ENCODE assay signal across 8 cellular contexts in the genomic region with DNA sequence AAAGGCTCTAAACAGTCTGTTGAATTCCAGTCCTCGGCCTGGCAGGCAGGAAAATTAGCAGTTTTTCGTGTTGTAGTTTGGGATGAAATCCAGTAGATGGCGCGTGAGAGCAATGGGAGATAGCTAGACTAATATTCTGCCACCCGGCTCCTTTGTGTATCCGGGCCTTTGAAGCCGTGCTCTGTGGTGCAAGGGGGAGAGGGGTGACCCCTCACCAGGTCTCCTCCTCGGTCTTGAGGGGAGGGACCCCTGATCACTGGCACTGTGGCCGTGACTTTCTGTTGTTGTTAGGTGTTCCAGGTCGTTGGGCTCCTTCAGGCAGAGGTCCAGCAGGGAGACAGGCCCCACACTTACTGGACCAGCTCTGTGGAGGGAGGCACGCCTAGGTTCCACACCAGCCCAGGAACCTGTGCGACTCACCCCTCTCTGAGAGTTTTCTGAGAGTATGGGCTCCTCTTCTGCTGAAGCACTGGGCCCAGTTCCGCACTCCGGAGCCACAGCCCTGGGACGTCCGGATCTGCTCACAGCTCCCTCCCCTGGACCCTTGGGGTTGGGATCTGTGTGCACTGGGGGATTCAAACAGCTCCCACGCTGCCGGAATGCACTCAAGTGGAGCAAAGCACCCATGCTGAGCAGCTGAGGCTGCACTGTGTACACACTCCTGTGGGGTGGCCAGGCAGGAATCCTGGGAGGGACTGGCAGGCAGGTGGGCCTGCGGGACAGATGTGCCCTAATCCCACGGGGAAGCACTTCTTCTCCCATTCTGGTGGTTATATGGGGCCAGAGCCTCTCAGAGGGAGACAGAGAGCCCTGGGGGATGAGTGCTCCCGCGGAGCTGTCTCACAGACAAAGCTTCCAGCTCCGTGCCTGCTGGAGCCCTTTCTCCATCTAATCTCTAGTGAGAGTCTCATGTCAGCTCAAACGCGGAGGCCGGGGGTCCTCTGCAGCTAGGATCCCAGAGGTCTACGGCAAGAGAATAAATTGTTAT. TPM values are rescaled to one million over a fixed set of nuclear protein-coding genes. Genes with fewer than 3 reads are reported as not detected.
DNase-seq lines count a peak whose midpoint lies in the region; ATAC-seq, FAIRE-seq and TF ChIP-seq lines count a peak whose summit lies in the region.

No MANE protein-coding gene starts in this region.

- intact Hi-C loops in left colon (cut with DNase I, micrococcal nuclease): no loop called here

- peak; percentile 76 for TF ChIP-seq CTCF in D721Med (IDR thresholded peaks at IDR 0.05; ENCODE audit: insufficient read depth, missing control alignments)
- TF ChIP-seq CTCF in coronary artery (IDR thresholded peaks at IDR 0.05): peak; percentile 61

- no peak for DNase-seq in D721Med (ENCODE audit: insufficient read length, low spot score)
- DNase-seq in NCI-H510A (lab: John Stamatoyannopoulos, UW): peak; percentile 26
- DNase-seq in activated CD4-positive, alpha-beta T cell treated with anti-CD3 and anti-CD28 coated beads for 24 hours (ENCODE audit: low read depth in 2 of 2): peak; percentile 29 to 46
- DNase-seq in coronary artery (ENCODE audit: low spot score): no peak
- peak; percentile 33 to 43 for DNase-seq in left colon
- peak; percentile 33 to 34 for DNase-seq in stimulated activated CD4-positive, alpha-beta T cell treated with anti-CD3 and anti-CD28 coated beads, Interleukin-4, amount 100 ng/mL, for 4 hours

- ATAC-seq in HG02885 (IDR thresholded peaks at IDR 0.05; ENCODE audit: poor library complexity, unreplicated experiment) (peak; percentile 62), left colon (peak; percentile 69), HG03565 (IDR thresholded peaks at IDR 0.05; ENCODE audit: unreplicated experiment) (no peak)

- H3K27ac ChIP-seq in coronary artery: peak overlapping the region in 1 of 2 donors; percentile 64

- FAIRE-seq in D721Med (lab: Jason Lieb, UNC): peak; percentile 81

- no peak overlapping the region for H3K4me3 ChIP-seq in coronary artery

RNA-seq across cellular contexts. Expression of gene GKN2, which starts 8.8 kb away (rescaled TPM):
- total RNA-seq in left colon: under 1 TPM in 1 of 2 donors, not detected in 1; 0.43 TPM

RNA-seq across cellular contexts. Expression of gene GKN1, which starts 30.6 kb away (rescaled TPM):
- not detected for total RNA-seq in left colon

Comparison
In these comparisons a context has a peak if more than half of its experiments do, and no peak if none do; other contexts are left out.
1. DNase-seq: peak in NCI-H510A (single experiment), activated CD4-positive, alpha-beta T cell treated with anti-CD3 and anti-CD28 coated beads for 24 hours (2 of 2), left colon (2 of 2) and stimulated activated CD4-positive, alpha-beta T cell treated with anti-CD3 and anti-CD28 coated beads, Interleukin-4, amount 100 ng/mL, for 4 hours (2 of 2); none in D721Med (single experiment) and coronary artery (single experiment).